25 cellular contexts compared by ENCODE assay signal in the genomic region with DNA sequence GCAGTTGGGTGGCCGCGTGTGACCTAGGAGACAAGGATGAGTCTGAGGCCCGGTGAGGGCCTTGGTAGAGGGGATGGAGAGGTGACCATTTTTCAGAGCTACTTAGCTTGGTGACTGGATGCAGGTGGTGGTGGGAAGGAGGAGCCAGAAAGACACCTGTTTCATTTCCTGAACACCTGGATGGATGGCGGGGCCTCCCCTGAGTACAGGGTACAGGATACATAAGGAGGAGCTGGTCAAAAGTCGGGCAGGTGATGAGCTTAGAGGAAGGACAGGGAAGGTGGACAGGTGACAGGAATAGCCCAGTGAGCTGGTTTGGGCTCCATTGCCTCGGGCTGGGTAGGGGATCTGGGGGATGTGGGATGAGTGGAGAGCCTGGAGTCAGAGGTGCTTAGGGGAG. TPM values are rescaled to one million over a fixed set of nuclear protein-coding genes. Genes with fewer than 3 reads are reported as not detected.
DNase-seq lines count a peak whose midpoint lies in the region; ATAC-seq and TF ChIP-seq lines count a peak whose summit lies in the region.
"Had no signal": no experiment of that assay in that cellular context is flagged by ENCODE, and none has a peak within 500 bp of the region (broad histone marks: within the 10 kb centered on the region; RNA-seq: fewer than 3 reads in every experiment).

No MANE protein-coding gene starts in this region.

- H3K9me2 ChIP-seq in OCI-LY7 (ENCODE audit: insufficient read depth, low read length) = no peaks in the 10 kb centered on the region

- H3K4me2 ChIP-seq in OCI-LY7 (ENCODE audit: low read length) = peak overlapping the region; percentile 56

- no peaks in the 10 kb centered on the region for H4K20me1 ChIP-seq in OCI-LY7 (ENCODE audit: insufficient read depth, low read length)

- CTCF ChIA-PET in OCI-LY7 (lab: Charles Lee; ENCODE audit: unreplicated experiment) = no interaction called here

- ATAC-seq in GM21786 (IDR thresholded peaks at IDR 0.05; ENCODE audit: unreplicated experiment) (no peak), GM21723 (IDR thresholded peaks at IDR 0.05; ENCODE audit: unreplicated experiment) (no peak), HG02973 (IDR thresholded peaks at IDR 0.05; ENCODE audit: unreplicated experiment) (no peak)
- ATAC-seq: activated CD8-positive, alpha-beta T cell treated with anti-CD3 and anti-CD28 coated beads for 36 hours; effector memory CD8-positive, alpha-beta T cell; gastroesophageal sphincter; sciatic nerve; SK-N-SH treated with all-trans-retinoic acid at 6 μM for 48 hours had no signal

- peaks cover 43% of the 10 kb centered on the region for H3K4me1 ChIP-seq in OCI-LY7 (ENCODE audit: insufficient read depth, low read length, poor library complexity, severe bottlenecking)

- no peak for TF ChIP-seq CTCF in OCI-LY7 (conservative IDR thresholded peaks at IDR 0.05; ENCODE audit: low read length)
- no peak for TF ChIP-seq CTCF in mesothelial cell of epicardium (IDR thresholded peaks at IDR 0.05; ENCODE audit: unreplicated experiment)

- H2AFZ ChIP-seq in OCI-LY7 (ENCODE audit: low read length) = no peak overlapping the region
- H2AFZ ChIP-seq: GM23248, parathyroid adenoma had no signal

- no peaks in the 10 kb centered on the region for H3K36me3 ChIP-seq in OCI-LY7 (ENCODE audit: insufficient read depth, low read length)
- H3K36me3 ChIP-seq: esophagus muscularis mucosa, gastroesophageal sphincter had no signal

- H3K27ac Mint-ChIP-seq in mesothelial cell of epicardium = peak overlapping the region; percentile 48
- H3K27ac Mint-ChIP-seq: activated CD8-positive, alpha-beta T cell treated with anti-CD3 and anti-CD28 coated beads for 36 hours; activated naive CD4-positive, alpha-beta T cell treated with anti-CD3 and anti-CD28 coated beads, Interleukin-2, amount 10 ng/mL, durations not matched to agents 7 days and 5 days; activated T-cell treated with anti-CD3 and anti-CD28 coated beads, Interleukin-2, amount 50 U/mL, for 24 hours had no signal

- H3K4me1 Mint-ChIP-seq in mesothelial cell of epicardium = peaks cover 31% of the 10 kb centered on the region
- H3K4me1 Mint-ChIP-seq: activated naive CD4-positive, alpha-beta T cell treated with anti-CD3 and anti-CD28 coated beads, Interleukin-2, amount 10 ng/mL, durations not matched to agents 7 days and 5 days had no signal

- DNase-seq in NCI-H748 (lab: John Stamatoyannopoulos, UW; ENCODE audit: unreplicated experiment) = peak; percentile 77
- no peak for DNase-seq in NCI-H748 treated with DMSO at 0.1 percent for 48 hours (lab: John Stamatoyannopoulos, UW)
- peak; percentile 70 for DNase-seq in OCI-LY7 (ENCODE audit: low spot score)
- DNase-seq in mesothelial cell of epicardium (ENCODE audit: low spot score in 2 of 2, unreplicated experiment in 2 of 2) = no peak
- DNase-seq in HCEC 1CT = no peak
- DNase-seq: activated CD4-positive, CD25-positive, alpha-beta regulatory T cell; activated CD8-positive, alpha-beta T cell treated with anti-CD3 and anti-CD28 coated beads for 36 hours; activated naive CD4-positive, alpha-beta T cell treated with anti-CD3 and anti-CD28 coated beads, Interleukin-2, amount 10 ng/mL, durations not matched to agents 7 days and 5 days; activated T-cell treated with anti-CD3 and anti-CD28 coated beads, Interleukin-2, amount 50 U/mL, for 24 hours; C1 segment of cervical spinal cord; cerebellar nuclear complex; effector memory CD8-positive, alpha-beta T cell; GM23248; NCI-H2171; T1000 had no signal

- peaks cover 5% of the 10 kb centered on the region for H3K27me3 Mint-ChIP-seq in mesothelial cell of epicardium (ENCODE audit: low read depth)

- intact Hi-C loops in OCI-LY7 (cut with micrococcal nuclease; ENCODE audit: unreplicated experiment) = no loop called here

- no TSS peak for BruUV-seq in OCI-LY7 (replicated peaks; lab: Mats Ljungman, UMichigan)

- no peaks in the 10 kb centered on the region for H3K36me3 Mint-ChIP-seq in mesothelial cell of epicardium
- H3K36me3 Mint-ChIP-seq: activated naive CD4-positive, alpha-beta T cell treated with anti-CD3 and anti-CD28 coated beads, Interleukin-2, amount 10 ng/mL, durations not matched to agents 7 days and 5 days had no signal

- no peak overlapping the region for H3K4me3 Mint-ChIP-seq in mesothelial cell of epicardium
- H3K4me3 Mint-ChIP-seq: activated CD8-positive, alpha-beta T cell treated with anti-CD3 and anti-CD28 coated beads for 36 hours; activated naive CD4-positive, alpha-beta T cell treated with anti-CD3 and anti-CD28 coated beads, Interleukin-2, amount 10 ng/mL, durations not matched to agents 7 days and 5 days; activated T-cell treated with anti-CD3 and anti-CD28 coated beads, Interleukin-2, amount 50 U/mL, for 24 hours; effector memory CD8-positive, alpha-beta T cell had no signal

- H3K27ac ChIP-seq in OCI-LY7 (ENCODE audit: low read depth, low read length, poor library complexity, severe bottlenecking) = peak overlapping the region; percentile 57
- H3K27ac ChIP-seq: esophagus muscularis mucosa, gastroesophageal sphincter, GM23248, parathyroid adenoma, RWPE1 had no signal

- no peaks in the 10 kb centered on the region for H3K9me3 Mint-ChIP-seq in mesothelial cell of epicardium
- H3K9me3 Mint-ChIP-seq: activated CD8-positive, alpha-beta T cell treated with anti-CD3 and anti-CD28 coated beads for 36 hours; activated naive CD4-positive, alpha-beta T cell treated with anti-CD3 and anti-CD28 coated beads, Interleukin-2, amount 10 ng/mL, durations not matched to agents 7 days and 5 days; activated T-cell treated with anti-CD3 and anti-CD28 coated beads, Interleukin-2, amount 50 U/mL, for 24 hours; effector memory CD8-positive, alpha-beta T cell had no signal

- no peaks in the 10 kb centered on the region for H3K9me3 ChIP-seq in OCI-LY7 (ENCODE audit: low read length)
- H3K9me3 ChIP-seq: esophagus muscularis mucosa, gastroesophageal sphincter had no signal

- H3K4me3 ChIP-seq in OCI-LY7 (ENCODE audit: low read depth, low read length, poor library complexity, severe bottlenecking) = peak overlapping the region; percentile 25
- H3K4me3 ChIP-seq: esophagus muscularis mucosa, gastroesophageal sphincter, GM23248 had no signal

- no peaks in the 10 kb centered on the region for H3K79me2 ChIP-seq in OCI-LY7 (ENCODE audit: insufficient read depth, low read depth, low read length)

- POLR2A ChIA-PET in OCI-LY7 (lab: Charles Lee) = interaction anchor here (0.5 kb wide), 1 partner anchor 52 kb away, joined by 4 read pairs; no protein-coding TSS in a partner anchor

RNA-seq across cellular contexts. Expression of a gene that starts 6.3 kb away (rescaled TPM):
- total RNA-seq in OCI-LY7 (2014; rRNA removed; shearing (Covaris generic)) = 20.1 and 25.4 TPM in 2 replicates
- total RNA-seq in OCI-LY7 (2022) (21.9 and 24.8 TPM in 2 replicates), mesothelial cell of epicardium (27.4 to 35.0 TPM (median 34.8 TPM) in 3 replicates)
- total RNA-seq: myocyte had no signal

RNA-seq across cellular contexts. Expression of a gene that starts 59.8 kb away (rescaled TPM):
- total RNA-seq in OCI-LY7 (2014; rRNA removed; shearing (Covaris generic)) = 13.2 and 26.6 TPM in 2 replicates
- total RNA-seq in OCI-LY7 (2022) (29.8 and 33.5 TPM in 2 replicates), mesothelial cell of epicardium (21.0 to 24.2 TPM (median 23.5 TPM) in 3 replicates)

Comparison
In these comparisons a context has a peak if more than half of its experiments do, and no peak if none do; other contexts are left out.
1. DNase-seq: peak in NCI-H748 (single experiment) and OCI-LY7 (single experiment); none in NCI-H748 treated with DMSO at 0.1 percent for 48 hours (single experiment), mesothelial cell of epicardium (0 of 2) and HCEC 1CT (single experiment).